Comparison of ENCODE assay signal across 34 cellular contexts in the genomic region with DNA sequence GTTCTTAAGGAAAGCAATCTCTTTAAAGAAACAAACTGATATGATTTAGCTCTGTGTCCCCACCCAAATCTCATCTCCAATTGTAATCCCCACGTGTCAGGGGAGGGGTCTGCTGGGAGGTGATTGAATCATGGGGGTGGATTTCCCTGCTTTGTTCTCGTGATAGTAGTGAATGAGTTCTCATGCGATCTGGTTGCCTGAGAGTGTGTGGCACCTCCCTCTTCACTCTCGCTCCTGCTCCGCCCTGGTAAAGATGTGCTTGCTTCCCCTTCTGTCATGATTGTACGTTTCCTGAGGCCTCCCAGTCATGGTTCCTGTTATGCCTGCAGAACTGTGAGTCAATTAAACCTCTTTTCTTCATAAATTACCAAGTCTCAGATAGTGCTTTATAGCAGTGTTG.
"Had no signal": no experiment of that assay in that cellular context is flagged by ENCODE, and none has a peak within 500 bp of the region (broad histone marks: within the 10 kb centered on the region; RNA-seq: fewer than 3 reads in every experiment).

No MANE protein-coding gene starts in this region.

- H3K27ac ChIP-seq: adrenal gland, body of pancreas, coronary artery, epithelial cell of prostate, esophagus squamous epithelium, gastroesophageal sphincter had no signal

- H3K4me1 Mint-ChIP-seq: activated CD4-positive, alpha-beta T cell treated with anti-CD3 and anti-CD28 coated beads for 36 hours; activated CD4-positive, alpha-beta T cell treated with anti-CD3 and anti-CD28 coated beads, Interleukin-2, amount 10 ng/mL, durations not matched to agents 24 days and 14 days; activated CD8-positive, alpha-beta memory T cell treated with anti-CD3 and anti-CD28 coated beads, Interleukin-2, amount 10 ng/mL, durations not matched to agents 7 days and 5 days; activated naive CD4-positive, alpha-beta T cell treated with anti-CD3 and anti-CD28 coated beads, Interleukin-2, amount 50 U/mL, for 24 hours; activated naive CD8-positive, alpha-beta T cell treated with anti-CD3 and anti-CD28 coated beads for 36 hours; activated naive CD8-positive, alpha-beta T cell treated with anti-CD3 and anti-CD28 coated beads, Interleukin-2, amount 50 U/mL, for 24 hours; T-helper 17 cell had no signal

- H3K9me3 ChIP-seq: adrenal gland, body of pancreas, esophagus squamous epithelium, gastroesophageal sphincter had no signal

- H3K4me3 ChIP-seq: adrenal gland, body of pancreas, coronary artery, esophagus squamous epithelium, gastroesophageal sphincter had no signal

- H3K27me3 ChIP-seq: adrenal gland, body of pancreas, esophagus squamous epithelium, gastroesophageal sphincter had no signal

- H3K27me3 Mint-ChIP-seq: activated CD4-positive, alpha-beta memory T cell treated with anti-CD3 and anti-CD28 coated beads for 36 hours; activated CD4-positive, alpha-beta T cell treated with anti-CD3 and anti-CD28 coated beads for 36 hours; activated CD4-positive, alpha-beta T cell treated with anti-CD3 and anti-CD28 coated beads, Interleukin-2, amount 10 ng/mL, durations not matched to agents 24 days and 14 days; activated CD8-positive, alpha-beta memory T cell treated with anti-CD3 and anti-CD28 coated beads, Interleukin-2, amount 10 ng/mL, durations not matched to agents 7 days and 5 days; activated naive CD4-positive, alpha-beta T cell treated with anti-CD3 and anti-CD28 coated beads, Interleukin-2, amount 50 U/mL, for 24 hours; activated naive CD8-positive, alpha-beta T cell treated with anti-CD3 and anti-CD28 coated beads for 36 hours; activated naive CD8-positive, alpha-beta T cell treated with anti-CD3 and anti-CD28 coated beads, Interleukin-2, amount 50 U/mL, for 24 hours; effector memory CD8-positive, alpha-beta T cell; T-helper 17 cell had no signal

- H3K27ac Mint-ChIP-seq: activated CD4-positive, alpha-beta memory T cell treated with anti-CD3 and anti-CD28 coated beads for 36 hours; activated CD4-positive, alpha-beta T cell treated with anti-CD3 and anti-CD28 coated beads for 36 hours; activated CD4-positive, alpha-beta T cell treated with anti-CD3 and anti-CD28 coated beads, Interleukin-2, amount 10 ng/mL, durations not matched to agents 24 days and 14 days; activated CD8-positive, alpha-beta memory T cell treated with anti-CD3 and anti-CD28 coated beads, Interleukin-2, amount 10 ng/mL, durations not matched to agents 7 days and 5 days; activated CD8-positive, alpha-beta T cell treated with anti-CD3 and anti-CD28 coated beads, Interleukin-2, amount 10 ng/mL, durations not matched to agents 7 days and 5 days; activated naive CD4-positive, alpha-beta T cell treated with anti-CD3 and anti-CD28 coated beads for 36 hours; activated naive CD4-positive, alpha-beta T cell treated with anti-CD3 and anti-CD28 coated beads, Interleukin-2, amount 50 U/mL, for 24 hours; activated naive CD8-positive, alpha-beta T cell treated with anti-CD3 and anti-CD28 coated beads for 36 hours; activated naive CD8-positive, alpha-beta T cell treated with anti-CD3 and anti-CD28 coated beads, Interleukin-2, amount 50 U/mL, for 24 hours; activated T-helper 1 cell treated with anti-CD3 and anti-CD28 coated beads, Interleukin-12 subunit alpha, Interleukin-12 subunit beta, Interleukin-2, Interleukin-4 antibody, amounts not matched to agents 30 ng/mL and 10 ng/mL and 1 ng/mL, durations not matched to agents 14 hours and 24 hours and 36 hours; activated T-helper 2 cell treated with anti-CD3 and anti-CD28 coated beads, Interferon-gamma antibody, Interleukin-2, Interleukin-4, amounts not matched to agents 10 μg/mL and 5 μg/mL and 100 μg/mL, durations not matched to agents 14 hours and 24 hours and 36 hours; effector memory CD8-positive, alpha-beta T cell; T-helper 17 cell; T-helper 2 cell treated with Interferon-gamma antibody and Interleukin-4, amounts not matched to agents 5 μg/mL and 100 μg/mL, for 36 hours had no signal

- H3K36me3 Mint-ChIP-seq: activated CD4-positive, alpha-beta memory T cell treated with anti-CD3 and anti-CD28 coated beads for 36 hours; activated CD8-positive, alpha-beta memory T cell treated with anti-CD3 and anti-CD28 coated beads, Interleukin-2, amount 10 ng/mL, durations not matched to agents 7 days and 5 days; activated naive CD4-positive, alpha-beta T cell treated with anti-CD3 and anti-CD28 coated beads, Interleukin-2, amount 50 U/mL, for 24 hours; activated naive CD8-positive, alpha-beta T cell treated with anti-CD3 and anti-CD28 coated beads for 36 hours had no signal

- H3K9me3 Mint-ChIP-seq: activated CD4-positive, alpha-beta memory T cell treated with anti-CD3 and anti-CD28 coated beads for 36 hours; activated CD4-positive, alpha-beta T cell treated with anti-CD3 and anti-CD28 coated beads, Interleukin-2, amount 10 ng/mL, durations not matched to agents 24 days and 14 days; activated naive CD4-positive, alpha-beta T cell treated with anti-CD3 and anti-CD28 coated beads for 36 hours; activated naive CD4-positive, alpha-beta T cell treated with anti-CD3 and anti-CD28 coated beads, Interleukin-2, amount 50 U/mL, for 24 hours; activated naive CD8-positive, alpha-beta T cell treated with anti-CD3 and anti-CD28 coated beads for 36 hours; activated T-helper 1 cell treated with anti-CD3 and anti-CD28 coated beads, Interleukin-12 subunit alpha, Interleukin-12 subunit beta, Interleukin-2, Interleukin-4 antibody, amounts not matched to agents 30 ng/mL and 10 ng/mL and 1 ng/mL, durations not matched to agents 14 hours and 24 hours and 36 hours; activated T-helper 2 cell treated with anti-CD3 and anti-CD28 coated beads, Interferon-gamma antibody, Interleukin-2, Interleukin-4, amounts not matched to agents 10 μg/mL and 5 μg/mL and 100 μg/mL, durations not matched to agents 14 hours and 24 hours and 36 hours; T-helper 2 cell treated with Interferon-gamma antibody and Interleukin-4, amounts not matched to agents 5 μg/mL and 100 μg/mL, for 36 hours had no signal

- H3K4me3 Mint-ChIP-seq: activated CD4-positive, alpha-beta memory T cell treated with anti-CD3 and anti-CD28 coated beads for 36 hours; activated CD4-positive, alpha-beta T cell treated with anti-CD3 and anti-CD28 coated beads for 36 hours; activated CD4-positive, alpha-beta T cell treated with anti-CD3 and anti-CD28 coated beads, Interleukin-2, amount 10 ng/mL, durations not matched to agents 24 days and 14 days; activated CD8-positive, alpha-beta memory T cell treated with anti-CD3 and anti-CD28 coated beads, Interleukin-2, amount 10 ng/mL, durations not matched to agents 7 days and 5 days; activated CD8-positive, alpha-beta T cell treated with anti-CD3 and anti-CD28 coated beads, Interleukin-2, amount 10 ng/mL, durations not matched to agents 7 days and 5 days; activated naive CD4-positive, alpha-beta T cell treated with anti-CD3 and anti-CD28 coated beads for 36 hours; activated naive CD4-positive, alpha-beta T cell treated with anti-CD3 and anti-CD28 coated beads, Interleukin-2, amount 50 U/mL, for 24 hours; activated naive CD8-positive, alpha-beta T cell treated with anti-CD3 and anti-CD28 coated beads for 36 hours; activated naive CD8-positive, alpha-beta T cell treated with anti-CD3 and anti-CD28 coated beads, Interleukin-2, amount 50 U/mL, for 24 hours; activated T-helper 1 cell treated with anti-CD3 and anti-CD28 coated beads, Interleukin-12 subunit alpha, Interleukin-12 subunit beta, Interleukin-2, Interleukin-4 antibody, amounts not matched to agents 30 ng/mL and 10 ng/mL and 1 ng/mL, durations not matched to agents 14 hours and 24 hours and 36 hours; effector memory CD8-positive, alpha-beta T cell; T-helper 17 cell; T-helper 2 cell treated with Interferon-gamma antibody and Interleukin-4, amounts not matched to agents 5 μg/mL and 100 μg/mL, for 36 hours had no signal

- DNase-seq: activated CD4-positive, alpha-beta memory T cell treated with anti-CD3 and anti-CD28 coated beads for 36 hours; activated CD4-positive, alpha-beta T cell treated with anti-CD3 and anti-CD28 coated beads for 36 hours; activated CD4-positive, alpha-beta T cell treated with anti-CD3 and anti-CD28 coated beads, Interleukin-2, amount 10 ng/mL, durations not matched to agents 24 days and 14 days; activated CD4-positive, CD25-positive, alpha-beta regulatory T cell; activated CD4-positive, CD25-positive, alpha-beta regulatory T cell treated with anti-CD3 and anti-CD28 coated beads, Interleukin-2, amount 50 U/mL, for 72 hours; activated CD8-positive, alpha-beta memory T cell treated with anti-CD3 and anti-CD28 coated beads, Interleukin-2, amount 10 ng/mL, durations not matched to agents 7 days and 5 days; activated CD8-positive, alpha-beta memory T cell treated with anti-CD3 and anti-CD28 coated beads, Interleukin-2, amount 50 U/mL, for 4 hours; activated CD8-positive, alpha-beta T cell treated with anti-CD3 and anti-CD28 coated beads, Interleukin-2, amount 10 ng/mL, durations not matched to agents 7 days and 5 days; activated effector memory CD4-positive, alpha-beta T cell treated with anti-CD3 and anti-CD28 coated beads, Interleukin-2, amount 50 U/mL, for 16 hours; activated naive CD4-positive, alpha-beta T cell treated with anti-CD3 and anti-CD28 coated beads for 36 hours; activated naive CD8-positive, alpha-beta T cell treated with anti-CD3 and anti-CD28 coated beads for 36 hours; activated naive CD8-positive, alpha-beta T cell treated with anti-CD3 and anti-CD28 coated beads, Interleukin-2, amount 50 U/mL, for 24 hours; activated T-cell treated with anti-CD3 and anti-CD28 coated beads, Interleukin-2, amount 50 U/mL, for 1 hour; activated T-cell treated with anti-CD3 and anti-CD28 coated beads, Interleukin-2, amount 50 U/mL, for 48 hours; adrenal gland; amygdala; aorta; body of pancreas; caudate nucleus; dermis blood vessel endothelial cell; effector CD4-positive, alpha-beta T cell; effector memory CD8-positive, alpha-beta T cell; esophagus squamous epithelium; foreskin melanocyte; hippocampal formation; T-helper 17 cell; T1000 had no signal

- H3K36me3 ChIP-seq: adrenal gland, esophagus squamous epithelium, gastroesophageal sphincter had no signal

- H3K4me1 ChIP-seq: adrenal gland, body of pancreas, esophagus squamous epithelium, gastroesophageal sphincter had no signal
